ENCODE assay signal across 7 cellular contexts in genomic region chr5:115543365-115543700, GRCh38. TPM values are rescaled to one million over a fixed set of nuclear protein-coding genes. Genes with fewer than 3 reads are reported as not detected.
DNase-seq lines count a peak whose midpoint lies in the region; ATAC-seq and TF ChIP-seq lines count a peak whose summit lies in the region.

No MANE protein-coding gene starts in this region.

- H3K36me3 ChIP-seq in iPS DF 6.9 (ENCODE audit: control insufficient read depth, insufficient read depth, low read length) (peaks cover 2% of the 10 kb centered on the region; the same call in 1 of the 2 replicates), spleen (peaks cover 0 to 25% (median 2%) of the 10 kb centered on the region in 6 donors)

- H3K27me3 ChIP-seq in iPS DF 6.9 (ENCODE audit: control insufficient read depth, insufficient read depth, low read length) (no peaks in the 10 kb centered on the region), spleen (replicated peaks in 1 of 7) (no peaks in the 10 kb centered on the region)

- WGBS in iPS DF 6.9 (ENCODE audit: insufficient coverage, insufficient read length), result no CpG with 5 or more reads among the region's 8 CpGs
- 23 to 34% (median 26%) methylated on average over 8 of the region's 8 CpGs for WGBS in spleen, 5 donors

- CTCF ChIA-PET in activated B cell treated with CpG ODN at 0.5 μM for 24 hours (lab: Charles Lee) (interaction anchor here (0.7 to 2.4 kb wide), 2 partner anchors 66 to 234 kb away, joined by 3 to 8 read pairs; no protein-coding TSS in a partner anchor), GM10248 (lab: Yijun Ruan, JAX) (interaction anchor here (1.0 to 7.8 kb wide), 10 partner anchors 8 to 238 kb away, joined by 3 to 62 read pairs (median 6); no protein-coding TSS in a partner anchor)

- H3K4me3 Mint-ChIP-seq in activated B cell treated with CpG ODN at 0.5 μM for 24 hours, result peak overlapping the region; percentile 98

- DNase-seq in HT-29 (ENCODE audit: low spot score) (peak; percentile 72), activated B cell treated with CpG ODN at 0.5 μM for 24 hours (no peak), iPS DF 6.9 (ENCODE audit: low read depth, low spot score) (no peak), spleen (peak; percentile 74), NCI-H1436 (lab: John Stamatoyannopoulos, UW) (no peak), GM10248 (ENCODE audit: extremely low spot score) (no peak)

- H3K4me1 Mint-ChIP-seq in activated B cell treated with CpG ODN at 0.5 μM for 24 hours, result peaks cover 62% of the 10 kb centered on the region

- H3K4me3 ChIP-seq in iPS DF 6.9 (ENCODE audit: low read length), result peak overlapping the region; percentile 83; the same call in 1 of the 2 replicates
- H3K4me3 ChIP-seq in spleen, result peak overlapping the region; percentile 60 to 87 (median 74)

- H3K9me3 ChIP-seq in iPS DF 6.9 (ENCODE audit: control insufficient read depth, insufficient read depth, low read length) (no peaks in the 10 kb centered on the region; the same call in 1 of the 2 replicates), spleen (peaks cover 0 to 18% (median 13%) of the 10 kb centered on the region in 8 donors)

- H3K27ac ChIP-seq in iPS DF 6.9 (ENCODE audit: low read length) (no peak overlapping the region), spleen (peak overlapping the region; percentile 90 to 100 (median 100))

- ATAC-seq in activated B cell treated with CpG ODN at 0.5 μM for 24 hours (ENCODE audit: low read depth) (no peak), HG03439 (IDR thresholded peaks at IDR 0.05; ENCODE audit: unreplicated experiment) (no peak)

- TF ChIP-seq CTCF in activated B cell treated with CpG ODN at 0.5 μM for 24 hours (IDR thresholded peaks at IDR 0.05), result no peak
- no peak for TF ChIP-seq CTCF in spleen (IDR thresholded peaks at IDR 0.05 in 8 of 11, conservative IDR thresholded peaks at IDR 0.05 in 3 of 11)
- no peak for TF ChIP-seq CTCF in GM10248 (IDR thresholded peaks at IDR 0.05; ENCODE audit: control extremely low read depth, extremely low read depth, low read depth, missing control alignments)

- peak overlapping the region; percentile 96 for H3K27ac Mint-ChIP-seq in activated B cell treated with CpG ODN at 0.5 μM for 24 hours

- intact Hi-C loops in activated B cell treated with CpG ODN at 0.5 μM for 24 hours (cut with micrococcal nuclease), result loop anchor here (10.0 kb wide), 1 partner anchor 1031 kb away; the partner anchor contains the start of gene SEMA6A
- intact Hi-C loops in spleen (cut with DNase I; ENCODE audit: low total_unique reads), result no loop called here

- H3K27me3 Mint-ChIP-seq in activated B cell treated with CpG ODN at 0.5 μM for 24 hours, result no peaks in the 10 kb centered on the region

- no peak for TF ChIP-seq POLR2A in spleen (IDR thresholded peaks at IDR 0.05)

- POLR2A ChIA-PET in activated B cell treated with CpG ODN at 0.5 μM for 24 hours (lab: Charles Lee), result interaction anchor here (1.0 to 3.9 kb wide), 8 partner anchors 9 to 298 kb away, joined by 3 to 31 read pairs (median 12); partner anchors contain the start of genes AP3S1, ATG12, PGGT1B and TICAM2
- POLR2A ChIA-PET in GM10248 (lab: Yijun Ruan, JAX), result interaction anchor here (0.8 to 2.1 kb wide), 4 partner anchors 9 to 60 kb away, joined by 3 to 8 read pairs (median 4); no protein-coding TSS in a partner anchor

- H3K36me3 Mint-ChIP-seq in activated B cell treated with CpG ODN at 0.5 μM for 24 hours (ENCODE audit: low read depth), result peaks cover 53% of the 10 kb centered on the region

- no peaks in the 10 kb centered on the region for H3K4me1 ChIP-seq in iPS DF 6.9 (ENCODE audit: control insufficient read depth, insufficient read depth, low read length)
- peaks cover 27 to 62% (median 57%) of the 10 kb centered on the region in 6 donors for H3K4me1 ChIP-seq in spleen

- no peaks in the 10 kb centered on the region for H3K9me3 Mint-ChIP-seq in activated B cell treated with CpG ODN at 0.5 μM for 24 hours

RNA-seq across cellular contexts. Expression of gene FEM1C, which starts 1.2 kb away (rescaled TPM):
- 6.7 and 7.3 TPM in 2 replicates for total RNA-seq in HT-29 (2014; rRNA removed; shearing (Covaris generic))
- 19.1 and 19.8 TPM in 2 replicates for total RNA-seq in activated B cell treated with CpG ODN at 0.5 μM for 24 hours
- 10 to 100 TPM; 15.1 to 22.7 (median 18.3) TPM for total RNA-seq in spleen
- polyA plus RNA-seq in spleen, result 1 to 10 TPM; 3.1 to 5.0 (median 3.8) TPM

RNA-seq across cellular contexts. Expression of gene TICAM2, which starts 58.9 kb away (rescaled TPM):
- total RNA-seq in HT-29 (2014; rRNA removed; shearing (Covaris generic)), result 0.47 TPM in 1 of 2 replicates, not detected in the other
- 12.4 and 13.3 TPM in 2 replicates for total RNA-seq in activated B cell treated with CpG ODN at 0.5 μM for 24 hours
- 1 to 10 TPM; 5.1 to 9.2 (median 7.9) TPM for total RNA-seq in spleen
- polyA plus RNA-seq in spleen, result 1 to 10 TPM; 2.9 to 4.2 (median 2.9) TPM

Comparison
In these comparisons a context has a peak if more than half of its experiments do, and no peak if none do; other contexts are left out.
1. DNase-seq: peak in HT-29 (single experiment) and spleen (single experiment); none in activated B cell treated with CpG ODN at 0.5 μM for 24 hours (single experiment), iPS DF 6.9 (single experiment), NCI-H1436 (single experiment) and GM10248 (single experiment).